ENCODE assay signal across 1 cellular context in the genomic region with DNA sequence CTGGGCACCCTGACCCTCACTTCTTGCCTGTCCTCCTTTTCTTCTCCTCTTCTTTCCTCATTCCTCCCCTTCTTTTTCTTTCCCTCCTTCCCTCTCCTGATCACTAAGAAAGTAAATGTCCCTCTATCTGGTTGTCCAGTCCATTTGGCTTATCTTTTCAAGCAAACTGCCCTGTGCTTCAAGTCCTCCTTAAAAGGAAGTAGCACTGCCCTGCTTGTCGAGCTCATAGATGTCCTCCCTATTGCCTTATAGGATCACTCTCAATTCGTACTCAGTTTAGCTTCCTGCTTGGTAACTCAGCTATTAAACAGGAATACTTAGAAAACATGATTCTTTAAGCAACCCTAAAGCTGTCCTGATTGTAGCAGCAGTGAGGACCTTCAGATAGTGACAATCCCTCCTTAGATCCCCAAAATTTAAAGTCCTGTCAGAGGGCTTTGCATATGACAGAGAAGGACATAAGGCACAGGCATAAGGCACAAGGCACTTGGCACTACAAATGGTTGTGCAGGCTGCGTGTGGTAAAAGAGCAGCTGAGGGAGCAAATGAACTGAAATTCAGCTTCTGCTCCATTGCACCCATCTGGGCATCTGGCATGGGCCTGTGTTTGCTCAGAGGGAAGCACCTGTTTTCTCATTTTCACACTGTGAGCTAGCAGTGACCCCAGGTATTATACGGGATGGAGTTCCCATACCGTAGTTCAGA.
TF ChIP-seq lines count a peak whose summit lies in the region.

No MANE protein-coding gene starts in this region.

TF ChIP-seq in K562, 482 proteins besides CTCF, POLR2A, EP300 and RAD21 (continued from another document and continues in another):
- TF ChIP-seq MBD1 (CRISPR knock-in tag; IDR thresholded peaks at IDR 0.05) (no peak), ZNF436 (CRISPR knock-in tag; IDR thresholded peaks at IDR 0.05) (no peak), ZNF124 (CRISPR knock-in tag; IDR thresholded peaks at IDR 0.05) (no peak), TCF7L2 (IDR thresholded peaks at IDR 0.05; ENCODE audit: low read depth, low read length) (no peak), ZBTB1 (CRISPR knock-in tag; IDR thresholded peaks at IDR 0.05; ENCODE audit: borderline replicate concordance, low read depth) (no peak), CREBBP (IDR thresholded peaks at IDR 0.05; ENCODE audit: low read depth, low read length) (no peak), GTF2A2 (tag; IDR thresholded peaks at IDR 0.05) (no peak), ZNF263 (CRISPR knock-in tag; IDR thresholded peaks at IDR 0.05; ENCODE audit: borderline replicate concordance) (peak; percentile 92), FUS (optimal IDR thresholded peaks at IDR 0.05; ENCODE audit: low read depth, low read length) (no peak), YBX1 (IDR thresholded peaks at IDR 0.05) (no peak), ZNF143 (CRISPR knock-in tag; IDR thresholded peaks at IDR 0.05) (no peak), ZNF23 (CRISPR knock-in tag; IDR thresholded peaks at IDR 0.05) (no peak), NFATC3 (IDR thresholded peaks at IDR 0.05) (no peak), MAFK (IDR thresholded peaks at IDR 0.05; ENCODE audit: low read length) (no peak), ZNF316 (IDR thresholded peaks at IDR 0.05) (no peak), KLF6 (CRISPR knock-in tag; IDR thresholded peaks at IDR 0.05; ENCODE audit: borderline replicate concordance) (peak; percentile 84; the same call in 1 of the 2 replicates), KAT7 (CRISPR knock-in tag; IDR thresholded peaks at IDR 0.05; ENCODE audit: borderline replicate concordance) (no peak), ARID2 (IDR thresholded peaks at IDR 0.05) (no peak), KAT2B (IDR thresholded peaks at IDR 0.05; ENCODE audit: low read depth, low read length) (no peak), ZNF3 (CRISPR knock-in tag; IDR thresholded peaks at IDR 0.05) (no peak), RBM14 (IDR thresholded peaks at IDR 0.05; ENCODE audit: borderline replicate concordance, insufficient read depth, low read depth, low read length) (no peak), ZNF280B (CRISPR knock-in tag; IDR thresholded peaks at IDR 0.05) (no peak), CBX2 (IDR thresholded peaks at IDR 0.05; ENCODE audit: insufficient read depth, low read length, poor library complexity, severe bottlenecking) (no peak), DIDO1 (tag; IDR thresholded peaks at IDR 0.05; ENCODE audit: low read depth) (no peak), STAT5A (IDR thresholded peaks at IDR 0.05; ENCODE audit: borderline replicate concordance, low read length) (no peak), ZFX (CRISPR knock-in tag; IDR thresholded peaks at IDR 0.05) (no peak), TCF7 (IDR thresholded peaks at IDR 0.05; ENCODE audit: borderline replicate concordance) (no peak), GABPA (tag; conservative IDR thresholded peaks at IDR 0.05; ENCODE audit: low read depth) (peak; percentile 54; the same call in 1 of the 2 replicates), CC2D1A (IDR thresholded peaks at IDR 0.05) (no peak), ZNF57 (CRISPR knock-in tag; IDR thresholded peaks at IDR 0.05) (no peak), DPF2 (IDR thresholded peaks at IDR 0.05) (peak; percentile 85), CHD2 (IDR thresholded peaks at IDR 0.05; ENCODE audit: low read depth, low read length) (no peak), ELK1 (CRISPR knock-in tag; IDR thresholded peaks at IDR 0.05) (no peak), BRD9 (IDR thresholded peaks at IDR 0.05; ENCODE audit: low read depth, partially characterized antibody) (peak; percentile 53), ZNF41 (CRISPR knock-in tag; conservative IDR thresholded peaks at IDR 0.05) (no peak), TCF3 (CRISPR knock-in tag; IDR thresholded peaks at IDR 0.05) (peak; percentile 68), NCOA4 (IDR thresholded peaks at IDR 0.05; ENCODE audit: partially characterized antibody) (no peak), POLR2AphosphoS5 (IDR thresholded peaks at IDR 0.05; ENCODE audit: control insufficient read depth, insufficient read depth, low read depth, low read length) (no peak), SREBF2 (CRISPR knock-in tag; IDR thresholded peaks at IDR 0.05) (no peak), POLR2AphosphoS2 (IDR thresholded peaks at IDR 0.05; ENCODE audit: low read length) (no peak), ZNF644 (tag; IDR thresholded peaks at IDR 0.05; ENCODE audit: low read depth) (peak; percentile 93), ZC3H4 (CRISPR knock-in tag; IDR thresholded peaks at IDR 0.05; ENCODE audit: borderline replicate concordance) (no peak), ZNF324 (CRISPR knock-in tag; IDR thresholded peaks at IDR 0.05) (no peak), SMARCA5 (IDR thresholded peaks at IDR 0.05) (no peak), FIP1L1 (IDR thresholded peaks at IDR 0.05; ENCODE audit: low read depth, low read length, poor library complexity, severe bottlenecking) (no peak), PBX2 (CRISPR knock-in tag; IDR thresholded peaks at IDR 0.05; ENCODE audit: low read depth) (no peak), PBX2 (tag; conservative IDR thresholded peaks at IDR 0.05; ENCODE audit: low read depth) (no peak; the same call in 1 of the 2 replicates)
- TF ChIP-seq, protein P1, sequence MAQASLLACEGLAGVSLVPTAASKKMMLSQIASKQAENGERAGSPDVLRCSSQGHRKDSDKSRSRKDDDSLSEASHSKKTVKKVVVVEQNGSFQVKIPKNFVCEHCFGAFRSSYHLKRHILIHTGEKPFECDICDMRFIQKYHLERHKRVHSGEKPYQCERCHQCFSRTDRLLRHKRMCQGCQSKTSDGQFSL (CRISPR knock-in tag; IDR thresholded peaks at IDR 0.05), result no peak
- TF ChIP-seq, protein P1 (tag; IDR thresholded peaks at IDR 0.05), result peak in 1 of 2 experiments; percentile 62; a peak in 1 of 4 replicates
- TF ChIP-seq, protein P2, sequence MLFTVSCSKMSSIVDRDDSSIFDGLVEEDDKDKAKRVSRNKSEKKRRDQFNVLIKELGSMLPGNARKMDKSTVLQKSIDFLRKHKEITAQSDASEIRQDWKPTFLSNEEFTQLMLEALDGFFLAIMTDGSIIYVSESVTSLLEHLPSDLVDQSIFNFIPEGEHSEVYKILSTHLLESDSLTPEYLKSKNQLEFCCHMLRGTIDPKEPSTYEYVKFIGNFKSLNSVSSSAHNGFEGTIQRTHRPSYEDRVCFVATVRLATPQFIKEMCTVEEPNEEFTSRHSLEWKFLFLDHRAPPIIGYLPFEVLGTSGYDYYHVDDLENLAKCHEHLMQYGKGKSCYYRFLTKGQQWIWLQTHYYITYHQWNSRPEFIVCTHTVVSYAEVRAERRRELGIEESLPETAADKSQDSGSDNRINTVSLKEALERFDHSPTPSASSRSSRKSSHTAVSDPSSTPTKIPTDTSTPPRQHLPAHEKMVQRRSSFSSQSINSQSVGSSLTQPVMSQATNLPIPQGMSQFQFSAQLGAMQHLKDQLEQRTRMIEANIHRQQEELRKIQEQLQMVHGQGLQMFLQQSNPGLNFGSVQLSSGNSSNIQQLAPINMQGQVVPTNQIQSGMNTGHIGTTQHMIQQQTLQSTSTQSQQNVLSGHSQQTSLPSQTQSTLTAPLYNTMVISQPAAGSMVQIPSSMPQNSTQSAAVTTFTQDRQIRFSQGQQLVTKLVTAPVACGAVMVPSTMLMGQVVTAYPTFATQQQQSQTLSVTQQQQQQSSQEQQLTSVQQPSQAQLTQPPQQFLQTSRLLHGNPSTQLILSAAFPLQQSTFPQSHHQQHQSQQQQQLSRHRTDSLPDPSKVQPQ (CRISPR knock-in tag; IDR thresholded peaks at IDR 0.05; ENCODE audit: borderline replicate concordance), result no peak
- TF ChIP-seq, protein P3, sequence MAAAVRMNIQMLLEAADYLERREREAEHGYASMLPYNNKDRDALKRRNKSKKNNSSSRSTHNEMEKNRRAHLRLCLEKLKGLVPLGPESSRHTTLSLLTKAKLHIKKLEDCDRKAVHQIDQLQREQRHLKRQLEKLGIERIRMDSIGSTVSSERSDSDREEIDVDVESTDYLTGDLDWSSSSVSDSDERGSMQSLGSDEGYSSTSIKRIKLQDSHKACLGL (CRISPR knock-in tag; IDR thresholded peaks at IDR 0.05; ENCODE audit: borderline replicate concordance, poor library complexity, severe bottlenecking), result no peak
- TF ChIP-seq, protein P4, sequence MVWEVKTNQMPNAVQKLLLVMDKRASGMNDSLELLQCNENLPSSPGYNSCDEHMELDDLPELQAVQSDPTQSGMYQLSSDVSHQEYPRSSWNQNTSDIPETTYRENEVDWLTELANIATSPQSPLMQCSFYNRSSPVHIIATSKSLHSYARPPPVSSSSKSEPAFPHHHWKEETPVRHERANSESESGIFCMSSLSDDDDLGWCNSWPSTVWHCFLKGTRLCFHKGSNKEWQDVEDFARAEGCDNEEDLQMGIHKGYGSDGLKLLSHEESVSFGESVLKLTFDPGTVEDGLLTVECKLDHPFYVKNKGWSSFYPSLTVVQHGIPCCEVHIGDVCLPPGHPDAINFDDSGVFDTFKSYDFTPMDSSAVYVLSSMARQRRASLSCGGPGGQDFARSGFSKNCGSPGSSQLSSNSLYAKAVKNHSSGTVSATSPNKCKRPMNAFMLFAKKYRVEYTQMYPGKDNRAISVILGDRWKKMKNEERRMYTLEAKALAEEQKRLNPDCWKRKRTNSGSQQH (CRISPR knock-in tag; IDR thresholded peaks at IDR 0.05), result peak; percentile 93
- TF ChIP-seq, protein P5, sequence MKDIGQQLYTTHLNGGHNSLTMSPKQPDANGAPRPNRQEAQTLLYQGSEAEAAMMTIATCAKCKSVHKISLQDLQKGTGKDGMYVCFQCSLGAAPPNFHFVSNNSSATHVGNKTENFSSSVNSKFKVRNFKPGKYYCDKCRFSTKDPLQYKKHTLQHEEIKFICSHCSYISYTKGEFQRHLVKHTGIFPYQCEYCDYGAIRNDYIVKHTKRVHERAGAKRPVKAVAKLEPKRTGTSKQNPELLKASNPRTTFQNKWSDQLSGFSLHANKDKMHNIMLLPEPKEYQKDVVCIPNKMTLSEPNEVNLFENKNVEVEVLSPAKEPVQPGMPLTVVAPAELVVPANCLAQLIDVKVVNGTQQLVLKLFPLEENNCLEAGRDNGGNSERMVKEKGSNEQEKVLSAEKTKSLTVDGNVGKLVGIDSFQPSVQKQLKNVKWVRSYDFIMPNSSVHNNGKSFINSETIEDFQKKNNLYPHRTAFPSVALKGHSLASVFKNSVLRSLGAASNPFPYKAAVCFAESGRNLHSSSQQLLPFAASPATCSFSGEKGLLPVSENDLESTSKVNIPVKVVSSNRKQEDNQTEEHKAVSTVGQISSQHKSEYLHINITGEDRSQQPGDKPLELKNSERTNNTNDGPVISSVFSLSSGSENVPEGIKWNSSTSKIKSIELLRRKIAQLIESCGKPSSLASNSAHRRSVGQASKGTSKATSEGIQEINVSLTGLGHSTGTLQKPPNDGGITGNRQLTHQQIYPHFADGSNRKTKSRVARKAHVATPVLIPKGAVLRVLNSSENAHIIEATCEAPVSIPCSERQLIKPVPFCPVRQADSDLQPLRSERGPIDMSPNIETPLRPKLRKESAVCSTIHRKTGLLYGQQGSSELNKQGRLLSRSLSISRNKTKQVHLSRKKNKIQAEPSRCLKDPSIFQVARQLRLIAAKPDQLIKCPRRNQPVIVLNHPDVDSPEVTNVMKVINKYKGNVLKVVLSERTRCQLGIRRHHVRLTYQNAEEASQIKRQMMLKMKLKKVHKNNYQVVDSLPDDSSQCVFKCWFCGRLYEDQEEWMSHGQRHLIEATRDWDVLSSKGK (CRISPR knock-in tag; IDR thresholded peaks at IDR 0.05), result no peak
